Comparison of ENCODE assay signal across 8 cellular contexts in genomic region chr9:92293452-92294296, GRCh38. TPM values are rescaled to one million over a fixed set of nuclear protein-coding genes. Genes with fewer than 3 reads are reported as not detected.
DNase-seq lines count a peak whose midpoint lies in the region; ATAC-seq and TF ChIP-seq lines count a peak whose summit lies in the region.

TSS of gene IARS1 (minus strand) at chr9:92293697. CDS start at chr9:92289419, 4,278 bp downstream.

- peak within 1 kb of the TSS; percentile 95 for H3K4me3 Mint-ChIP-seq in activated naive CD8-positive, alpha-beta T cell

- ATAC-seq in HG02642 (IDR thresholded peaks at IDR 0.05; ENCODE audit: poor library complexity, unreplicated experiment) (peak; percentile 96), omental fat pad (ENCODE audit: low FRiP score) (peak; percentile 98)

- H3K4me1 ChIP-seq in testis, result peaks cover 25% of the 10 kb centered on the region

- no peaks in the 10 kb centered on the region for H3K9me3 ChIP-seq in testis

- peak; percentile 99 for DNase-seq in GM12865 (ENCODE audit: low read depth)
- DNase-seq in NCI-H1105 (lab: John Stamatoyannopoulos, UW), result peak; percentile 88
- DNase-seq in SKM-1 treated with dmso at 0.1 percent for 144 hours (lab: John Stamatoyannopoulos, UW; ENCODE audit: unreplicated experiment), result peak; percentile 82
- DNase-seq in glomerular visceral epithelial cell (ENCODE audit: extremely low spot score), result peak; percentile 98
- peak; percentile 99 for DNase-seq in omental fat pad (ENCODE audit: low spot score)
- DNase-seq in testis, result peak; percentile 99

- peaks cover 63% of the 10 kb centered on the region for H3K4me1 Mint-ChIP-seq in activated naive CD8-positive, alpha-beta T cell (ENCODE audit: low read depth)

- 1% methylated on average over 22 to 63 of the region's 63 CpGs for WGBS in testis, 2 donors

- H3K4me3 ChIP-seq in GM12865 (ENCODE audit: low read depth, low read length), result peak within 1 kb of the TSS; percentile 95
- peak within 1 kb of the TSS; percentile 62 to 73 for H3K4me3 ChIP-seq in testis

- H3K27me3 ChIP-seq in testis, result no peaks in the 10 kb centered on the region

- H3K9me3 Mint-ChIP-seq in activated naive CD8-positive, alpha-beta T cell (ENCODE audit: low read depth), result no peaks in the 10 kb centered on the region

- peak within 1 kb of the TSS; percentile 100 for H3K27ac Mint-ChIP-seq in activated naive CD8-positive, alpha-beta T cell

- TF ChIP-seq CTCF in GM12865 (IDR thresholded peaks at IDR 0.05; ENCODE audit: insufficient read depth, low read depth, low read length, missing control alignments) (peak; percentile 44), omental fat pad (IDR thresholded peaks at IDR 0.05) (no peak), testis (IDR thresholded peaks at IDR 0.05) (peak in 1 of 3 experiments; percentile 28)

- H3K27me3 Mint-ChIP-seq in activated naive CD8-positive, alpha-beta T cell, result no peaks in the 10 kb centered on the region

- intact Hi-C loops in testis (cut with DNase I; ENCODE audit: low total_unique reads), result no loop called here

- no peaks in the 10 kb centered on the region for H3K36me3 ChIP-seq in testis (ENCODE audit: low read depth, missing control alignments)

- peak within 1 kb of the TSS; percentile 58 to 77 for H3K27ac ChIP-seq in testis

- H3K36me3 Mint-ChIP-seq in activated naive CD8-positive, alpha-beta T cell, result peaks cover 24% of the 10 kb centered on the region

- no peak for TF ChIP-seq POLR2A in testis (IDR thresholded peaks at IDR 0.05)

RNA-seq across cellular contexts. Expression of gene IARS1, which starts in this region (rescaled TPM):
- 100 to 1,000 TPM in 1 of 4 donors, 10 to 100 TPM in 3; 73.8 to 198 (median 85.8) TPM for total RNA-seq in omental fat pad
- total RNA-seq in testis, result 100 to 1,000 TPM; 112 to 143 TPM
- 57.2 TPM for polyA plus RNA-seq in testis (ENCODE audit: insufficient read depth, low read depth, low replicate concordance)

Comparison
In these comparisons a context has a peak if more than half of its experiments do, and no peak if none do; other contexts are left out.
1. Peak in every context shown above with its lines: DNase-seq, ATAC-seq, H3K4me3 ChIP-seq and H3K27ac ChIP-seq.